Comparison of ENCODE assay signal across 1 cellular context in the genomic region with DNA sequence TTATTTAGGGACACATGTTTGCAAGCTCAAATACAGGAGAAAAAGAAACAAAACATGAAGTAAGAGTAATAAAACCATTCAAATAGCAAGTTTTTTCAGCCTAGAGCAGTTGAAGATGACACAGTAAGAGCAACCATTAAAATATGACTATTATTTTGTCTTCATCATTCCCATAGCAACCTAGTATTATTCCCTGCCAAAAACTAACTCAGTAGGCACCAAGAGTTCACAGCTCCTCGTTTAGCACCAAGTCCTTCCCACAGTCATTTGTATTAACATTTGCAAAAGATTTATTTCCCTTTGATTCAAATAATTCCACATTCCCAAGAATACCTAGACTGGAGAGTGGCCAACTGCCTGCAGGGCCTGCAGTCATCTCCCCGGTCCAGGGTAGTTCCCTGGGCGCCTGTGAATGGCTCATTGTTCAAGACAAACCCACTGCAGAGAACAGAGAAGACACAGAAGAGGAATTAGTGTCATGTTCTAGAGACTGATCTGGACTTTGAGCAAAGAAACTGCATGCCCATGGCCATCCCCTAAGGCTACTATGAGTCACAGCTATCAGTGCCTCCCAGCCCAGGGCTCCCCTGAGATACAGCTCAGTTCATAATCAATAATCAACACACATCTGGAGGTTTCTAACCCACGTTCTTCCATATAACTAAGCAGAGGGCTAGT.
TF ChIP-seq lines count a peak whose summit lies in the region.

No MANE protein-coding gene starts in this region.

TF ChIP-seq in HepG2, 621 proteins besides CTCF, POLR2A, EP300 and RAD21 (continued from another document and continues in another):
- TF ChIP-seq, protein P1, sequence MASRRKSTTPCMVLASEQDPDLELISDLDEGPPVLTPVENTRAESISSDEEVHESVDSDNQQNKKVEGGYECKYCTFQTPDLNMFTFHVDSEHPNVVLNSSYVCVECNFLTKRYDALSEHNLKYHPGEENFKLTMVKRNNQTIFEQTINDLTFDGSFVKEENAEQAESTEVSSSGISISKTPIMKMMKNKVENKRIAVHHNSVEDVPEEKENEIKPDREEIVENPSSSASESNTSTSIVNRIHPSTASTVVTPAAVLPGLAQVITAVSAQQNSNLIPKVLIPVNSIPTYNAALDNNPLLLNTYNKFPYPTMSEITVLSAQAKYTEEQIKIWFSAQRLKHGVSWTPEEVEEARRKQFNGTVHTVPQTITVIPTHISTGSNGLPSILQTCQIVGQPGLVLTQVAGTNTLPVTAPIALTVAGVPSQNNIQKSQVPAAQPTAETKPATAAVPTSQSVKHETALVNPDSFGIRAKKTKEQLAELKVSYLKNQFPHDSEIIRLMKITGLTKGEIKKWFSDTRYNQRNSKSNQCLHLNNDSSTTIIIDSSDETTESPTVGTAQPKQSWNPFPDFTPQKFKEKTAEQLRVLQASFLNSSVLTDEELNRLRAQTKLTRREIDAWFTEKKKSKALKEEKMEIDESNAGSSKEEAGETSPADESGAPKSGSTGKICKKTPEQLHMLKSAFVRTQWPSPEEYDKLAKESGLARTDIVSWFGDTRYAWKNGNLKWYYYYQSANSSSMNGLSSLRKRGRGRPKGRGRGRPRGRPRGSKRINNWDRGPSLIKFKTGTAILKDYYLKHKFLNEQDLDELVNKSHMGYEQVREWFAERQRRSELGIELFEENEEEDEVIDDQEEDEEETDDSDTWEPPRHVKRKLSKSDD (CRISPR knock-in tag; IDR thresholded peaks at IDR 0.05; ENCODE audit: low read depth): no peak
- TF ChIP-seq HMGA1 (CRISPR knock-in tag; conservative IDR thresholded peaks at IDR 0.05) (no peak), HNF4A (CRISPR knock-in tag; IDR thresholded peaks at IDR 0.05) (peak; percentile 88), SP4 (CRISPR knock-in tag; IDR thresholded peaks at IDR 0.05) (no peak), ELF3 (CRISPR knock-in tag; IDR thresholded peaks at IDR 0.05) (peak; percentile 28; the same call in 1 of the 2 replicates), SIX1 (CRISPR knock-in tag; IDR thresholded peaks at IDR 0.05; ENCODE audit: borderline replicate concordance) (peak; percentile 48; the same call in 1 of the 2 replicates), HOXA5 (CRISPR knock-in tag; IDR thresholded peaks at IDR 0.05) (0 out of 2 replicates have a peak, but pooled peaks have one; percentile 23), TARDBP (CRISPR knock-in tag; IDR thresholded peaks at IDR 0.05) (0 out of 2 replicates have a peak, but pooled peaks have one; percentile 31), ZNF12 (CRISPR knock-in tag; IDR thresholded peaks at IDR 0.05) (0 out of 2 replicates have a peak, but pooled peaks have one; percentile 42), MTA1 (CRISPR knock-in tag; IDR thresholded peaks at IDR 0.05; ENCODE audit: borderline replicate concordance) (no peak), PCBP2 (optimal IDR thresholded peaks at IDR 0.05; ENCODE audit: low read depth, low read length, poor library complexity, severe bottlenecking) (no peak), HDAC2 (CRISPR knock-in tag; IDR thresholded peaks at IDR 0.05) (peak; percentile 74), GATA4 (IDR thresholded peaks at IDR 0.05; ENCODE audit: borderline replicate concordance, low read depth) (no peak), TCF7 (IDR thresholded peaks at IDR 0.05; ENCODE audit: low read depth) (no peak), HNRNPLL (IDR thresholded peaks at IDR 0.05; ENCODE audit: low read depth, low read length, poor library complexity, severe bottlenecking) (no peak), HMG20A (CRISPR knock-in tag; IDR thresholded peaks at IDR 0.05; ENCODE audit: borderline replicate concordance) (peak; percentile 86), DMAP1 (CRISPR knock-in tag; IDR thresholded peaks at IDR 0.05) (peak; percentile 30; the same call in 1 of the 2 replicates), ZNF772 (CRISPR knock-in tag; IDR thresholded peaks at IDR 0.05) (0 out of 2 replicates have a peak, but pooled peaks have one; percentile 32), CEBPG (CRISPR knock-in tag; IDR thresholded peaks at IDR 0.05) (0 out of 2 replicates have a peak, but pooled peaks have one; percentile 4), POGZ (CRISPR knock-in tag; IDR thresholded peaks at IDR 0.05) (peak; percentile 65), BCL6 (CRISPR knock-in tag; IDR thresholded peaks at IDR 0.05) (peak; percentile 48), PHF21A (CRISPR knock-in tag; IDR thresholded peaks at IDR 0.05) (peak; percentile 53; the same call in 1 of the 2 replicates), YY1 (IDR thresholded peaks at IDR 0.05; ENCODE audit: insufficient read depth, insufficient replicate concordance, low read depth, low read length) (no peak), EHMT2 (IDR thresholded peaks at IDR 0.05; ENCODE audit: borderline replicate concordance, low read depth, low read length) (peak; percentile 44; the same call in 1 of the 2 replicates), ZNF552 (CRISPR knock-in tag; IDR thresholded peaks at IDR 0.05; ENCODE audit: borderline replicate concordance) (no peak), SIX4 (CRISPR knock-in tag; IDR thresholded peaks at IDR 0.05) (peak; percentile 74), ISL2 (CRISPR knock-in tag; IDR thresholded peaks at IDR 0.05) (peak; percentile 27; the same call in 1 of the 2 replicates), SATB2 (CRISPR knock-in tag; IDR thresholded peaks at IDR 0.05) (no peak), CREM (IDR thresholded peaks at IDR 0.05) (peak; percentile 51; the same call in 1 of the 2 replicates), CREM (CRISPR knock-in tag; IDR thresholded peaks at IDR 0.05) (no peak), ZNF292 (CRISPR knock-in tag; IDR thresholded peaks at IDR 0.05; ENCODE audit: borderline replicate concordance, low read depth) (no peak), FOSL2 (CRISPR knock-in tag; IDR thresholded peaks at IDR 0.05) (peak; percentile 97), MIXL1 (CRISPR knock-in tag; IDR thresholded peaks at IDR 0.05) (no peak), STAG1 (CRISPR knock-in tag; IDR thresholded peaks at IDR 0.05) (peak; percentile 12; the same call in 1 of the 2 replicates), ERF (CRISPR knock-in tag; IDR thresholded peaks at IDR 0.05) (0 out of 2 replicates have a peak, but pooled peaks have one; percentile 25), ZNF282 (IDR thresholded peaks at IDR 0.05; ENCODE audit: partially characterized antibody) (no peak), ZNF788 (CRISPR knock-in tag; IDR thresholded peaks at IDR 0.05; ENCODE audit: borderline replicate concordance) (peak; percentile 42; the same call in 1 of the 2 replicates), ZNF44 (CRISPR knock-in tag; IDR thresholded peaks at IDR 0.05) (0 out of 2 replicates have a peak, but pooled peaks have one; percentile 74)
- TF ChIP-seq, protein P2, sequence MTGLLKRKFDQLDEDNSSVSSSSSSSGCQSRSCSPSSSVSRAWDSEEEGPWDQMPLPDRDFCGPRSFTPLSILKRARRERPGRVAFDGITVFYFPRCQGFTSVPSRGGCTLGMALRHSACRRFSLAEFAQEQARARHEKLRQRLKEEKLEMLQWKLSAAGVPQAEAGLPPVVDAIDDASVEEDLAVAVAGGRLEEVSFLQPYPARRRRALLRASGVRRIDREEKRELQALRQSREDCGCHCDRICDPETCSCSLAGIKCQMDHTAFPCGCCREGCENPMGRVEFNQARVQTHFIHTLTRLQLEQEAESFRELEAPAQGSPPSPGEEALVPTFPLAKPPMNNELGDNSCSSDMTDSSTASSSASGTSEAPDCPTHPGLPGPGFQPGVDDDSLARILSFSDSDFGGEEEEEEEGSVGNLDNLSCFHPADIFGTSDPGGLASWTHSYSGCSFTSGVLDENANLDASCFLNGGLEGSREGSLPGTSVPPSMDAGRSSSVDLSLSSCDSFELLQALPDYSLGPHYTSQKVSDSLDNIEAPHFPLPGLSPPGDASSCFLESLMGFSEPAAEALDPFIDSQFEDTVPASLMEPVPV (CRISPR knock-in tag; IDR thresholded peaks at IDR 0.05): no peak
- TF ChIP-seq, protein P3, sequence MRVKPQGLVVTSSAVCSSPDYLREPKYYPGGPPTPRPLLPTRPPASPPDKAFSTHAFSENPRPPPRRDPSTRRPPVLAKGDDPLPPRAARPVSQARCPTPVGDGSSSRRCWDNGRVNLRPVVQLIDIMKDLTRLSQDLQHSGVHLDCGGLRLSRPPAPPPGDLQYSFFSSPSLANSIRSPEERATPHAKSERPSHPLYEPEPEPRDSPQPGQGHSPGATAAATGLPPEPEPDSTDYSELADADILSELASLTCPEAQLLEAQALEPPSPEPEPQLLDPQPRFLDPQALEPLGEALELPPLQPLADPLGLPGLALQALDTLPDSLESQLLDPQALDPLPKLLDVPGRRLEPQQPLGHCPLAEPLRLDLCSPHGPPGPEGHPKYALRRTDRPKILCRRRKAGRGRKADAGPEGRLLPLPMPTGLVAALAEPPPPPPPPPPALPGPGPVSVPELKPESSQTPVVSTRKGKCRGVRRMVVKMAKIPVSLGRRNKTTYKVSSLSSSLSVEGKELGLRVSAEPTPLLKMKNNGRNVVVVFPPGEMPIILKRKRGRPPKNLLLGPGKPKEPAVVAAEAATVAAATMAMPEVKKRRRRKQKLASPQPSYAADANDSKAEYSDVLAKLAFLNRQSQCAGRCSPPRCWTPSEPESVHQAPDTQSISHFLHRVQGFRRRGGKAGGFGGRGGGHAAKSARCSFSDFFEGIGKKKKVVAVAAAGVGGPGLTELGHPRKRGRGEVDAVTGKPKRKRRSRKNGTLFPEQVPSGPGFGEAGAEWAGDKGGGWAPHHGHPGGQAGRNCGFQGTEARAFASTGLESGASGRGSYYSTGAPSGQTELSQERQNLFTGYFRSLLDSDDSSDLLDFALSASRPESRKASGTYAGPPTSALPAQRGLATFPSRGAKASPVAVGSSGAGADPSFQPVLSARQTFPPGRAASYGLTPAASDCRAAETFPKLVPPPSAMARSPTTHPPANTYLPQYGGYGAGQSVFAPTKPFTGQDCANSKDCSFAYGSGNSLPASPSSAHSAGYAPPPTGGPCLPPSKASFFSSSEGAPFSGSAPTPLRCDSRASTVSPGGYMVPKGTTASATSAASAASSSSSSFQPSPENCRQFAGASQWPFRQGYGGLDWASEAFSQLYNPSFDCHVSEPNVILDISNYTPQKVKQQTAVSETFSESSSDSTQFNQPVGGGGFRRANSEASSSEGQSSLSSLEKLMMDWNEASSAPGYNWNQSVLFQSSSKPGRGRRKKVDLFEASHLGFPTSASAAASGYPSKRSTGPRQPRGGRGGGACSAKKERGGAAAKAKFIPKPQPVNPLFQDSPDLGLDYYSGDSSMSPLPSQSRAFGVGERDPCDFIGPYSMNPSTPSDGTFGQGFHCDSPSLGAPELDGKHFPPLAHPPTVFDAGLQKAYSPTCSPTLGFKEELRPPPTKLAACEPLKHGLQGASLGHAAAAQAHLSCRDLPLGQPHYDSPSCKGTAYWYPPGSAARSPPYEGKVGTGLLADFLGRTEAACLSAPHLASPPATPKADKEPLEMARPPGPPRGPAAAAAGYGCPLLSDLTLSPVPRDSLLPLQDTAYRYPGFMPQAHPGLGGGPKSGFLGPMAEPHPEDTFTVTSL (CRISPR knock-in tag; IDR thresholded peaks at IDR 0.05; ENCODE audit: borderline replicate concordance): peak; percentile 62; the same call in 1 of the 2 replicates
- TF ChIP-seq, protein P4, sequence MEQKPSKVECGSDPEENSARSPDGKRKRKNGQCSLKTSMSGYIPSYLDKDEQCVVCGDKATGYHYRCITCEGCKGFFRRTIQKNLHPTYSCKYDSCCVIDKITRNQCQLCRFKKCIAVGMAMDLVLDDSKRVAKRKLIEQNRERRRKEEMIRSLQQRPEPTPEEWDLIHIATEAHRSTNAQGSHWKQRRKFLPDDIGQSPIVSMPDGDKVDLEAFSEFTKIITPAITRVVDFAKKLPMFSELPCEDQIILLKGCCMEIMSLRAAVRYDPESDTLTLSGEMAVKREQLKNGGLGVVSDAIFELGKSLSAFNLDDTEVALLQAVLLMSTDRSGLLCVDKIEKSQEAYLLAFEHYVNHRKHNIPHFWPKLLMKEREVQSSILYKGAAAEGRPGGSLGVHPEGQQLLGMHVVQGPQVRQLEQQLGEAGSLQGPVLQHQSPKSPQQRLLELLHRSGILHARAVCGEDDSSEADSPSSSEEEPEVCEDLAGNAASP (CRISPR knock-in tag; IDR thresholded peaks at IDR 0.05; ENCODE audit: borderline replicate concordance): peak; percentile 46; the same call in 1 of the 2 replicates
- TF ChIP-seq, protein P5, sequence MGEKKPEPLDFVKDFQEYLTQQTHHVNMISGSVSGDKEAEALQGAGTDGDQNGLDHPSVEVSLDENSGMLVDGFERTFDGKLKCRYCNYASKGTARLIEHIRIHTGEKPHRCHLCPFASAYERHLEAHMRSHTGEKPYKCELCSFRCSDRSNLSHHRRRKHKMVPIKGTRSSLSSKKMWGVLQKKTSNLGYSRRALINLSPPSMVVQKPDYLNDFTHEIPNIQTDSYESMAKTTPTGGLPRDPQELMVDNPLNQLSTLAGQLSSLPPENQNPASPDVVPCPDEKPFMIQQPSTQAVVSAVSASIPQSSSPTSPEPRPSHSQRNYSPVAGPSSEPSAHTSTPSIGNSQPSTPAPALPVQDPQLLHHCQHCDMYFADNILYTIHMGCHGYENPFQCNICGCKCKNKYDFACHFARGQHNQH (CRISPR knock-in tag; IDR thresholded peaks at IDR 0.05): 0 out of 2 replicates have a peak, but pooled peaks have one; percentile 27
- TF ChIP-seq, protein P6, sequence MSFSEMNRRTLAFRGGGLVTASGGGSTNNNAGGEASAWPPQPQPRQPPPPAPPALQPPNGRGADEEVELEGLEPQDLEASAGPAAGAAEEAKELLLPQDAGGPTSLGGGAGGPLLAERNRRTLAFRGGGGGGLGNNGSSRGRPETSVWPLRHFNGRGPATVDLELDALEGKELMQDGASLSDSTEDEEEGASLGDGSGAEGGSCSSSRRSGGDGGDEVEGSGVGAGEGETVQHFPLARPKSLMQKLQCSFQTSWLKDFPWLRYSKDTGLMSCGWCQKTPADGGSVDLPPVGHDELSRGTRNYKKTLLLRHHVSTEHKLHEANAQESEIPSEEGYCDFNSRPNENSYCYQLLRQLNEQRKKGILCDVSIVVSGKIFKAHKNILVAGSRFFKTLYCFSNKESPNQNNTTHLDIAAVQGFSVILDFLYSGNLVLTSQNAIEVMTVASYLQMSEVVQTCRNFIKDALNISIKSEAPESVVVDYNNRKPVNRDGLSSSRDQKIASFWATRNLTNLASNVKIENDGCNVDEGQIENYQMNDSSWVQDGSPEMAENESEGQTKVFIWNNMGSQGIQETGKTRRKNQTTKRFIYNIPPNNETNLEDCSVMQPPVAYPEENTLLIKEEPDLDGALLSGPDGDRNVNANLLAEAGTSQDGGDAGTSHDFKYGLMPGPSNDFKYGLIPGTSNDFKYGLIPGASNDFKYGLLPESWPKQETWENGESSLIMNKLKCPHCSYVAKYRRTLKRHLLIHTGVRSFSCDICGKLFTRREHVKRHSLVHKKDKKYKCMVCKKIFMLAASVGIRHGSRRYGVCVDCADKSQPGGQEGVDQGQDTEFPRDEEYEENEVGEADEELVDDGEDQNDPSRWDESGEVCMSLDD (CRISPR knock-in tag; IDR thresholded peaks at IDR 0.05; ENCODE audit: borderline replicate concordance): no peak
- TF ChIP-seq, protein P7, sequence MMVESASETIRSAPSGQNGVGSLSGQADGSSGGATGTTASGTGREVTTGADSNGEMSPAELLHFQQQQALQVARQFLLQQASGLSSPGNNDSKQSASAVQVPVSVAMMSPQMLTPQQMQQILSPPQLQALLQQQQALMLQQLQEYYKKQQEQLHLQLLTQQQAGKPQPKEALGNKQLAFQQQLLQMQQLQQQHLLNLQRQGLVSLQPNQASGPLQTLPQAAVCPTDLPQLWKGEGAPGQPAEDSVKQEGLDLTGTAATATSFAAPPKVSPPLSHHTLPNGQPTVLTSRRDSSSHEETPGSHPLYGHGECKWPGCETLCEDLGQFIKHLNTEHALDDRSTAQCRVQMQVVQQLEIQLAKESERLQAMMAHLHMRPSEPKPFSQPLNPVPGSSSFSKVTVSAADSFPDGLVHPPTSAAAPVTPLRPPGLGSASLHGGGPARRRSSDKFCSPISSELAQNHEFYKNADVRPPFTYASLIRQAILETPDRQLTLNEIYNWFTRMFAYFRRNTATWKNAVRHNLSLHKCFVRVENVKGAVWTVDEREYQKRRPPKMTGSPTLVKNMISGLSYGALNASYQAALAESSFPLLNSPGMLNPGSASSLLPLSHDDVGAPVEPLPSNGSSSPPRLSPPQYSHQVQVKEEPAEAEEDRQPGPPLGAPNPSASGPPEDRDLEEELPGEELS (CRISPR knock-in tag; IDR thresholded peaks at IDR 0.05): 0 out of 2 replicates have a peak, but pooled peaks have one; percentile 14
